19 cellular contexts compared by ENCODE assay signal in the genomic region with DNA sequence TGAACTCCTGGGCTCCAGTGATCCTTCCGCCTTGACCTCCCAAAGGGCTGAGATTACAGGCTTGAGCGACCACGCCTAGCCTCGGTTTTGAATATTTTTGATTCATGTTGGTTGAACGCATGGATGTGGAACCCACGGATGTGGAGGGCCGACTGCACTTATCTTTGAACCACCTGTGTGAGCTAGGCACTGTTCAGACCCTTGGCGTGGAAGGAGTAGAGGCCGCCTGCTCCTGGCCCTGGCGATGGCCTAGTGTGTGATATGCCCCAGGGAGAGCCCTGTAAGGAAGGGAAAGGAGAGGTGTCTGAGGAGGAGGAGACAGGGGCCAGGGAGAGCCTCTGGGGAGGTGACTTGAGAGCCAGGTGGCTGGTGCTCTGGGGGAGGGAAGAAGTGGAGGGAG.
"Had no signal": no experiment of that assay in that cellular context is flagged by ENCODE, and none has a peak within 500 bp of the region (broad histone marks: within the 10 kb centered on the region; RNA-seq: fewer than 3 reads in every experiment).

No MANE protein-coding gene starts in this region.

- H3K4me3 ChIP-seq: body of pancreas, esophagus muscularis mucosa, gastroesophageal sphincter, sigmoid colon, thoracic aorta had no signal

- H3K27ac ChIP-seq: body of pancreas, esophagus muscularis mucosa, gastroesophageal sphincter, sigmoid colon, thoracic aorta, WERI-Rb-1 had no signal

- DNase-seq: activated CD4-positive, alpha-beta T cell treated with anti-CD3 and anti-CD28 coated beads for 36 hours; activated CD4-positive, alpha-beta T cell treated with anti-CD3 and anti-CD28 coated beads, Interleukin-2, amount 50 U/mL, for 48 hours; activated CD8-positive, alpha-beta memory T cell treated with anti-CD3 and anti-CD28 coated beads, Interleukin-2, amount 10 ng/mL, durations not matched to agents 7 days and 5 days; activated naive CD8-positive, alpha-beta T cell treated with anti-CD3 and anti-CD28 coated beads, Interleukin-2, amount 10 ng/mL, durations not matched to agents 7 days and 5 days; amygdala; body of pancreas; dermis blood vessel endothelial cell; effector memory CD4-positive, alpha-beta T cell; mesendoderm; nucleus accumbens; posterior cingulate gyrus; sigmoid colon; stimulated activated CD4-positive, alpha-beta T cell treated with anti-CD3 and anti-CD28 coated beads, Interleukin-4, amount 100 ng/mL, for 24 hours; WERI-Rb-1 had no signal

- H3K4me1 Mint-ChIP-seq: activated CD4-positive, alpha-beta T cell treated with anti-CD3 and anti-CD28 coated beads for 36 hours; activated naive CD8-positive, alpha-beta T cell treated with anti-CD3 and anti-CD28 coated beads, Interleukin-2, amount 10 ng/mL, durations not matched to agents 7 days and 5 days had no signal

- H3K27me3 Mint-ChIP-seq: activated CD4-positive, alpha-beta T cell treated with anti-CD3 and anti-CD28 coated beads for 36 hours; activated CD8-positive, alpha-beta memory T cell treated with anti-CD3 and anti-CD28 coated beads, Interleukin-2, amount 10 ng/mL, durations not matched to agents 7 days and 5 days; activated naive CD8-positive, alpha-beta T cell treated with anti-CD3 and anti-CD28 coated beads, Interleukin-2, amount 10 ng/mL, durations not matched to agents 7 days and 5 days; natural killer cell treated with Interleukin-12 subunit alpha and Interleukin-12 subunit beta and Interleukin-15 and Interleukin-18, amount 100 ng/mL, for 72 hours had no signal

- ATAC-seq: activated CD4-positive, alpha-beta T cell treated with anti-CD3 and anti-CD28 coated beads for 36 hours; activated CD8-positive, alpha-beta memory T cell treated with anti-CD3 and anti-CD28 coated beads, Interleukin-2, amount 10 ng/mL, durations not matched to agents 7 days and 5 days; body of pancreas; gastroesophageal sphincter; natural killer cell treated with Interleukin-12 subunit alpha and Interleukin-12 subunit beta and Interleukin-15 and Interleukin-18, amount 100 ng/mL, for 72 hours; stimulated activated effector memory CD8-positive, alpha-beta T cell treated with anti-CD3 and anti-CD28 coated beads, Interleukin-12 subunit alpha, Interleukin-12 subunit beta, amount 100 ng/mL, for 72 hours had no signal

- H3K4me3 Mint-ChIP-seq: activated CD4-positive, alpha-beta T cell treated with anti-CD3 and anti-CD28 coated beads for 36 hours; activated CD8-positive, alpha-beta memory T cell treated with anti-CD3 and anti-CD28 coated beads, Interleukin-2, amount 10 ng/mL, durations not matched to agents 7 days and 5 days; activated naive CD8-positive, alpha-beta T cell treated with anti-CD3 and anti-CD28 coated beads, Interleukin-2, amount 10 ng/mL, durations not matched to agents 7 days and 5 days; natural killer cell treated with Interleukin-12 subunit alpha and Interleukin-12 subunit beta and Interleukin-15 and Interleukin-18, amount 100 ng/mL, for 72 hours; stimulated activated effector memory CD8-positive, alpha-beta T cell treated with anti-CD3 and anti-CD28 coated beads, Interleukin-12 subunit alpha, Interleukin-12 subunit beta, amount 100 ng/mL, for 72 hours had no signal

- H3K36me3 ChIP-seq: esophagus muscularis mucosa, gastroesophageal sphincter, sigmoid colon, thoracic aorta, WERI-Rb-1 had no signal

- H3K4me1 ChIP-seq: gastroesophageal sphincter, sigmoid colon had no signal

- H3K9me3 Mint-ChIP-seq: activated naive CD8-positive, alpha-beta T cell treated with anti-CD3 and anti-CD28 coated beads, Interleukin-2, amount 10 ng/mL, durations not matched to agents 7 days and 5 days; natural killer cell treated with Interleukin-12 subunit alpha and Interleukin-12 subunit beta and Interleukin-15 and Interleukin-18, amount 100 ng/mL, for 72 hours; stimulated activated effector memory CD8-positive, alpha-beta T cell treated with anti-CD3 and anti-CD28 coated beads, Interleukin-12 subunit alpha, Interleukin-12 subunit beta, amount 100 ng/mL, for 72 hours had no signal

- H3K9me3 ChIP-seq: body of pancreas, esophagus muscularis mucosa, gastroesophageal sphincter, sigmoid colon, thoracic aorta had no signal

- H3K27me3 ChIP-seq: body of pancreas, esophagus muscularis mucosa, gastroesophageal sphincter, sigmoid colon had no signal

- H3K27ac Mint-ChIP-seq: activated CD4-positive, alpha-beta T cell treated with anti-CD3 and anti-CD28 coated beads for 36 hours; activated CD8-positive, alpha-beta memory T cell treated with anti-CD3 and anti-CD28 coated beads, Interleukin-2, amount 10 ng/mL, durations not matched to agents 7 days and 5 days; activated naive CD8-positive, alpha-beta T cell treated with anti-CD3 and anti-CD28 coated beads, Interleukin-2, amount 10 ng/mL, durations not matched to agents 7 days and 5 days; natural killer cell treated with Interleukin-12 subunit alpha and Interleukin-12 subunit beta and Interleukin-15 and Interleukin-18, amount 100 ng/mL, for 72 hours; stimulated activated effector memory CD8-positive, alpha-beta T cell treated with anti-CD3 and anti-CD28 coated beads, Interleukin-12 subunit alpha, Interleukin-12 subunit beta, amount 100 ng/mL, for 72 hours had no signal

- H3K36me3 Mint-ChIP-seq: natural killer cell treated with Interleukin-12 subunit alpha and Interleukin-12 subunit beta and Interleukin-15 and Interleukin-18, amount 100 ng/mL, for 72 hours; stimulated activated effector memory CD8-positive, alpha-beta T cell treated with anti-CD3 and anti-CD28 coated beads, Interleukin-12 subunit alpha, Interleukin-12 subunit beta, amount 100 ng/mL, for 72 hours had no signal
